ENCODE assay signal across 1 cellular context in the genomic region with DNA sequence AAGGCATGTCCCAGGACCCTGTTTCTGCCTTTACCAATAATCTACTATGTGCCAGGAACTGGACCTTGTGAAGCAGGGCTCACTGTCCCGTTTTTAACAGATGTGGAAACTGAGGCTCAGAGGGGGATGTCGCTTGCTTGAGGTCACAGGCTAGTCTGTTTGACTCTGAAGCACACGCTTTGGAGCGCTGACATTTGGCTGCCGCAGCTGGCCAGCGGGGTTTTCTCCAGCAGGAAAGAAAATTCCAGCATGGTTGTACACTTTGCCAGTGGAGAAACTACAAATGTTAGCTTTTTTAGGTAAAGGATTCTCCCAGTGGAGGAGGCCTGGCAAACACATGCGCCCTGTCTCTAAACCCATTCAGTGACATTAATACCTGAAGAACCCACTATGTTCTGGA.
TF ChIP-seq lines count a peak whose summit lies in the region.

No MANE protein-coding gene starts in this region.

TF ChIP-seq in H1, 55 proteins besides CTCF, POLR2A, EP300 and RAD21:
- TF ChIP-seq SUZ12 (IDR thresholded peaks at IDR 0.05; ENCODE audit: low read length) (no peak), RXRA (IDR thresholded peaks at IDR 0.05; ENCODE audit: insufficient read depth, low read depth, low read length) (no peak), KDM1A (IDR thresholded peaks at IDR 0.05; ENCODE audit: borderline replicate concordance, low read length) (no peak), JUN (IDR thresholded peaks at IDR 0.05; ENCODE audit: low read depth, low read length) (no peak), MAFK (IDR thresholded peaks at IDR 0.05; ENCODE audit: low read depth, low read length) (no peak), TCF12 (IDR thresholded peaks at IDR 0.05; ENCODE audit: low read depth, low read length) (no peak), HDAC2 (IDR thresholded peaks at IDR 0.05; ENCODE audit: borderline replicate concordance in 1 of 2, low read depth in 2 of 2, low read length in 2 of 2) (no peak), GABPA (IDR thresholded peaks at IDR 0.05; ENCODE audit: borderline replicate concordance, insufficient read depth, low read length) (no peak), SP1 (IDR thresholded peaks at IDR 0.05; ENCODE audit: low read depth, low read length) (no peak), BRCA1 (IDR thresholded peaks at IDR 0.05; ENCODE audit: low read depth, low read length) (no peak), KDM5A (IDR thresholded peaks at IDR 0.05; ENCODE audit: low read length) (no peak)
